ENCODE assay signal across 9 cellular contexts in genomic region chr19:4913996-4914735, GRCh38. TPM values are rescaled to one million over a fixed set of nuclear protein-coding genes. Genes with fewer than 3 reads are reported as not detected.
DNase-seq lines count a peak whose midpoint lies in the region; ATAC-seq, FAIRE-seq and TF ChIP-seq lines count a peak whose summit lies in the region.
"Had no signal": no experiment of that assay in that cellular context is flagged by ENCODE, and none has a peak within 500 bp of the region (broad histone marks: within the 10 kb centered on the region; RNA-seq: fewer than 3 reads in every experiment).

No MANE protein-coding gene starts in this region.

- no peak for TF ChIP-seq POLR2A in suprapubic skin (IDR thresholded peaks at IDR 0.05)

- dilution Hi-C loops in keratinocyte (cut with MboI; ENCODE audit: extremely low pct_ligation_motif_present, low sequenced_read_pairs) = no loop called here

- no peak for TF ChIP-seq EP300 in suprapubic skin (IDR thresholded peaks at IDR 0.05)

- no peaks in the 10 kb centered on the region for H4K20me1 ChIP-seq in keratinocyte (ENCODE audit: control insufficient read depth, extremely low read depth, insufficient read depth, low read length)

- peaks cover 2% of the 10 kb centered on the region for H3K9me1 ChIP-seq in keratinocyte (ENCODE audit: control insufficient read depth, extremely low read depth, insufficient read depth, low read length)

- peaks cover 53% of the 10 kb centered on the region for H3K79me2 ChIP-seq in keratinocyte (ENCODE audit: control insufficient read depth, insufficient read depth, low read length)

- no peak for ATAC-seq in GM21529 (IDR thresholded peaks at IDR 0.05; ENCODE audit: unreplicated experiment)

- no peaks in the 10 kb centered on the region for H3K9me3 Mint-ChIP-seq in activated T-cell treated with anti-CD3 and anti-CD28 coated beads, Interleukin-2, amount 50 U/mL, for 24 hours

- peaks cover 41% of the 10 kb centered on the region for H3K4me1 ChIP-seq in keratinocyte (ENCODE audit: control insufficient read depth, extremely low read depth, insufficient read depth, low read length)
- H3K4me1 ChIP-seq in suprapubic skin = peaks cover 56% of the 10 kb centered on the region

- H3K4me3 Mint-ChIP-seq in activated T-cell treated with anti-CD3 and anti-CD28 coated beads, Interleukin-2, amount 50 U/mL, for 24 hours = peak overlapping the region; percentile 89

- H3K27me3 ChIP-seq in keratinocyte (ENCODE audit: control insufficient read depth, extremely low read depth, insufficient read depth, low read length) = no peaks in the 10 kb centered on the region
- H3K27me3 ChIP-seq in suprapubic skin = no peaks in the 10 kb centered on the region

- H3K4me3 ChIP-seq in keratinocyte (ENCODE audit: control insufficient read depth in 2 of 3, extremely low read depth in 1 of 3, insufficient read depth in 2 of 3, low read depth in 1 of 3, low read length in 3 of 3) (peak overlapping the region in 2 of 3 experiments; percentile 1 to 5), suprapubic skin (peak overlapping the region; percentile 31)

- FAIRE-seq in keratinocyte (lab: Jason Lieb, UNC) = peak; percentile 41

- H3K4me1 Mint-ChIP-seq in activated T-cell treated with anti-CD3 and anti-CD28 coated beads, Interleukin-2, amount 50 U/mL, for 24 hours (ENCODE audit: low read depth) = peaks cover 63% of the 10 kb centered on the region

- H3K36me3 ChIP-seq in keratinocyte (ENCODE audit: control insufficient read depth in 2 of 2, extremely low read depth in 1 of 2, insufficient read depth in 2 of 2, low read length in 2 of 2) = peaks cover 0 to 16% of the 10 kb centered on the region in 2 experiments
- no peaks in the 10 kb centered on the region for H3K36me3 ChIP-seq in suprapubic skin

- H3K27ac ChIP-seq in keratinocyte (ENCODE audit: control insufficient read depth, insufficient read depth, low read length) (peak overlapping the region; percentile 26), suprapubic skin (peak overlapping the region; percentile 63)

- in situ Hi-C loops in ACHN (cut with HindIII; ENCODE audit: low pct_ligation_motif_present, low pct_unique_long_range_greater_than_20kb, low sequenced_read_pairs) = no loop called here

- TF ChIP-seq CTCF in keratinocyte (optimal IDR thresholded peaks at IDR 0.05 in 1 of 3, IDR thresholded peaks at IDR 0.05 in 1 of 3, conservative IDR thresholded peaks at IDR 0.05 in 1 of 3; ENCODE audit: extremely low read depth in 1 of 3, insufficient read depth in 2 of 3, low read length in 3 of 3) (no peak), suprapubic skin (IDR thresholded peaks at IDR 0.05) (no peak)

- peak overlapping the region; percentile 94 for H3K27ac Mint-ChIP-seq in activated T-cell treated with anti-CD3 and anti-CD28 coated beads, Interleukin-2, amount 50 U/mL, for 24 hours

- H2AFZ ChIP-seq in keratinocyte (ENCODE audit: control insufficient read depth, low read length) = no peak overlapping the region

- 72% methylated on average over 24 of the region's 24 CpGs for WGBS in suprapubic skin

- H3K9ac ChIP-seq in keratinocyte (ENCODE audit: control insufficient read depth, extremely low read depth, insufficient read depth, low read length) = peak overlapping the region; percentile 50

- no peaks in the 10 kb centered on the region for H3K27me3 Mint-ChIP-seq in activated T-cell treated with anti-CD3 and anti-CD28 coated beads, Interleukin-2, amount 50 U/mL, for 24 hours

- H3K9me3 ChIP-seq in keratinocyte (ENCODE audit: control insufficient read depth, low read depth, low read length) (no peaks in the 10 kb centered on the region), suprapubic skin (no peaks in the 10 kb centered on the region)

- H3K36me3 Mint-ChIP-seq in activated T-cell treated with anti-CD3 and anti-CD28 coated beads, Interleukin-2, amount 50 U/mL, for 24 hours (ENCODE audit: low read depth) = peaks cover 86% of the 10 kb centered on the region

- DNase-seq in activated naive CD4-positive, alpha-beta T cell treated with Interleukin-2 at 50 U/mL for 16 hours = peak; percentile 36
- no peak for DNase-seq in activated naive CD4-positive, alpha-beta T cell treated with anti-CD3 and anti-CD28 coated beads, Interleukin-2, amount 50 U/mL, for 16 hours
- peak; percentile 51 for DNase-seq in activated T-cell treated with anti-CD3 and anti-CD28 coated beads, Interleukin-2, amount 50 U/mL, for 24 hours
- DNase-seq in keratinocyte (ENCODE audit: low read depth, low spot score) (no peak), suprapubic skin (ENCODE audit: low spot score in 2 of 2) (no peak), germinal center (ENCODE audit: low spot score) (no peak), ACHN (no peak)
- DNase-seq: MM.1S had no signal

- peak overlapping the region; percentile 87 for H3K4me2 ChIP-seq in keratinocyte (ENCODE audit: control insufficient read depth, extremely low read depth, insufficient read depth, low read depth, low read length)

RNA-seq across cellular contexts. Expression of gene UHRF1, which starts 4.9 kb away (rescaled TPM):
- polyA plus RNA-seq in keratinocyte = 3.2 to 16.3 TPM (median 9.7 TPM) in 3 replicates
- polyA plus RNA-seq in keratinocyte (2011; ENCODE audit: low read depth) = 0.55 TPM
- polyA plus RNA-seq in keratinocyte (2011; cell fraction: cytosol; rRNA removed) = 2.9 and 4.4 TPM in 2 replicates
- 10.1 and 10.7 TPM in 2 replicates for polyA plus RNA-seq in keratinocyte (2011; cell fraction: nucleus; rRNA removed)
- 0.78 and 20.4 TPM in 2 replicates for polyA plus RNA-seq in keratinocyte (2012; ENCODE audit: low replicate concordance)
- polyA minus RNA-seq in keratinocyte = 1.6 to 22.7 TPM (median 8.4 TPM) in 3 replicates
- 10.0 TPM for polyA minus RNA-seq in keratinocyte (2011; cell fraction: cytosol; rRNA and poly(A)+ RNA removed)
- polyA minus RNA-seq in keratinocyte (2011; cell fraction: nucleus; rRNA and poly(A)+ RNA removed) = 5.3 and 5.5 TPM in 2 replicates
- 1 to 10 TPM in 3 of 4 donors, under 1 TPM in 1; 0.40 to 3.7 (median 2.8) TPM for total RNA-seq in suprapubic skin

RNA-seq across cellular contexts. Expression of gene ARRDC5, which starts 11.5 kb away (rescaled TPM):
- polyA plus RNA-seq in keratinocyte = not detected in 3 replicates
- polyA plus RNA-seq in keratinocyte (2011; ENCODE audit: low read depth) = not detected
- not detected in 2 replicates for polyA plus RNA-seq in keratinocyte (2011; cell fraction: cytosol; rRNA removed)
- polyA plus RNA-seq in keratinocyte (2011; cell fraction: nucleus; rRNA removed) = not detected in 2 replicates
- polyA plus RNA-seq in keratinocyte (2012; ENCODE audit: low replicate concordance) = not detected in 2 replicates
- polyA minus RNA-seq in keratinocyte = not detected in 3 replicates
- not detected for polyA minus RNA-seq in keratinocyte (2011; cell fraction: cytosol; rRNA and poly(A)+ RNA removed)
- polyA minus RNA-seq in keratinocyte (2011; cell fraction: nucleus; rRNA and poly(A)+ RNA removed) = not detected in 2 replicates
- under 1 TPM in 1 of 4 donors, not detected in 3; 0.48 TPM for total RNA-seq in suprapubic skin

RNA-seq across cellular contexts. Expression of gene PLIN3, which starts 46.7 kb away (rescaled TPM):
- polyA plus RNA-seq in keratinocyte = 70.7 to 107 TPM (median 87.3 TPM) in 3 replicates
- 61.7 TPM for polyA plus RNA-seq in keratinocyte (2011; ENCODE audit: low read depth)
- 46.6 and 82.3 TPM in 2 replicates for polyA plus RNA-seq in keratinocyte (2011; cell fraction: cytosol; rRNA removed)
- polyA plus RNA-seq in keratinocyte (2011; cell fraction: nucleus; rRNA removed) = 46.0 and 54.5 TPM in 2 replicates
- polyA plus RNA-seq in keratinocyte (2012; ENCODE audit: low replicate concordance) = 47.4 and 123 TPM in 2 replicates
- 49.4 to 84.6 TPM (median 69.5 TPM) in 3 replicates for polyA minus RNA-seq in keratinocyte
- polyA minus RNA-seq in keratinocyte (2011; cell fraction: cytosol; rRNA and poly(A)+ RNA removed) = 278 TPM
- 94.2 and 112 TPM in 2 replicates for polyA minus RNA-seq in keratinocyte (2011; cell fraction: nucleus; rRNA and poly(A)+ RNA removed)
- 10 to 100 TPM; 52.4 to 74.9 (median 65.5) TPM for total RNA-seq in suprapubic skin

RNA-seq across cellular contexts. Expression of gene KDM4B, which starts 54.7 kb away (rescaled TPM):
- polyA plus RNA-seq in keratinocyte = 6.0 to 8.9 TPM (median 6.2 TPM) in 3 replicates
- polyA plus RNA-seq in keratinocyte (2011; ENCODE audit: low read depth) = 4.4 TPM
- 3.6 and 6.2 TPM in 2 replicates for polyA plus RNA-seq in keratinocyte (2011; cell fraction: cytosol; rRNA removed)
- 15.4 and 21.1 TPM in 2 replicates for polyA plus RNA-seq in keratinocyte (2011; cell fraction: nucleus; rRNA removed)
- 11.5 and 11.8 TPM in 2 replicates for polyA plus RNA-seq in keratinocyte (2012; ENCODE audit: low replicate concordance)
- polyA minus RNA-seq in keratinocyte = 17.1 to 21.4 TPM (median 19.6 TPM) in 3 replicates
- polyA minus RNA-seq in keratinocyte (2011; cell fraction: cytosol; rRNA and poly(A)+ RNA removed) = 27.8 TPM
- polyA minus RNA-seq in keratinocyte (2011; cell fraction: nucleus; rRNA and poly(A)+ RNA removed) = 33.1 and 43.6 TPM in 2 replicates
- total RNA-seq in suprapubic skin = 10 to 100 TPM; 34.2 to 82.7 (median 48.7) TPM

Comparison
In these comparisons a context has a peak if more than half of its experiments do, and no peak if none do; other contexts are left out.
1. DNase-seq: peak in activated naive CD4-positive, alpha-beta T cell treated with Interleukin-2 at 50 U/mL for 16 hours (single experiment) and activated T-cell treated with anti-CD3 and anti-CD28 coated beads, Interleukin-2, amount 50 U/mL, for 24 hours (single experiment); none in activated naive CD4-positive, alpha-beta T cell treated with anti-CD3 and anti-CD28 coated beads, Interleukin-2, amount 50 U/mL, for 16 hours (single experiment), keratinocyte (single experiment), suprapubic skin (0 of 2), germinal center (single experiment) and ACHN (single experiment).